Comparison of ENCODE assay signal across 29 cellular contexts in genomic region chr15:73226064-73226463, GRCh38.
DNase-seq lines count a peak whose midpoint lies in the region; ATAC-seq, FAIRE-seq and TF ChIP-seq lines count a peak whose summit lies in the region.
"Had no signal": no experiment of that assay in that cellular context is flagged by ENCODE, and none has a peak within 500 bp of the region (broad histone marks: within the 10 kb centered on the region; RNA-seq: fewer than 3 reads in every experiment).

No MANE protein-coding gene starts in this region.

- no peaks in the 10 kb centered on the region for H3F3A ChIP-seq in GM23338 (replicated peaks; ENCODE audit: low read depth)

- H3K9ac ChIP-seq in NT2/D1 (ENCODE audit: insufficient read length, low read depth) (peak overlapping the region; percentile 12), endodermal cell (ENCODE audit: extremely low read depth, low read length, poor library complexity, severe bottlenecking) (no peak overlapping the region)
- H3K9ac ChIP-seq: parathyroid adenoma, SK-N-SH had no signal

- H3K27ac ChIP-seq in GM23338 (ENCODE audit: low read depth) (peak overlapping the region; percentile 8; the same call in 1 of the 2 replicates), endodermal cell (ENCODE audit: low read depth, low read length) (peak overlapping the region; percentile 30), osteoblast (ENCODE audit: low read depth, low read length) (peak overlapping the region; percentile 28)
- H3K27ac ChIP-seq: esophagus squamous epithelium, HL-60, parathyroid adenoma, sigmoid colon, testis, WERI-Rb-1 had no signal

- H3K27ac Mint-ChIP-seq in GM23338 (peak overlapping the region; percentile 86), endodermal cell (peak overlapping the region; percentile 87)
- H3K27ac Mint-ChIP-seq: CD4-positive, alpha-beta T cell; naive thymus-derived CD8-positive, alpha-beta T cell had no signal

- H3K36me3 ChIP-seq in GM23338 (ENCODE audit: insufficient read depth) (peaks cover 4% of the 10 kb centered on the region; the same call in 1 of the 2 replicates), NT2/D1 (ENCODE audit: insufficient read depth, insufficient read length, low read length) (no peaks in the 10 kb centered on the region), endodermal cell (ENCODE audit: control insufficient read depth, insufficient read depth, low read length) (peaks cover 20% of the 10 kb centered on the region), osteoblast (ENCODE audit: insufficient read depth, low read length) (no peaks in the 10 kb centered on the region)
- H3K36me3 ChIP-seq: esophagus squamous epithelium, sigmoid colon, WERI-Rb-1 had no signal

- H3K4me3 Mint-ChIP-seq in GM23338, result no peak overlapping the region; the same call in 2 of the 3 replicates
- H3K4me3 Mint-ChIP-seq in endodermal cell, result no peak overlapping the region
- H3K4me3 Mint-ChIP-seq: CD4-positive, alpha-beta T cell; naive thymus-derived CD8-positive, alpha-beta T cell; T-helper 2 cell treated with Interferon-gamma antibody and Interleukin-4, amounts not matched to agents 5 μg/mL and 100 μg/mL, for 36 hours had no signal

- H3K4me2 ChIP-seq in GM23338, result no peak overlapping the region
- peak overlapping the region; percentile 73 for H3K4me2 ChIP-seq in osteoblast (ENCODE audit: insufficient read depth, low read length)
- H3K4me2 ChIP-seq: SK-N-SH had no signal

- TF ChIP-seq CTCF in GM23338 (conservative IDR thresholded peaks at IDR 0.05; ENCODE audit: low read depth in 2 of 2) (no peak), endodermal cell (conservative IDR thresholded peaks at IDR 0.05) (no peak), osteoblast (IDR thresholded peaks at IDR 0.05; ENCODE audit: extremely low read depth, low read depth, low read length) (no peak)

- peaks cover 19% of the 10 kb centered on the region for H3K9me3 ChIP-seq in NT2/D1 (ENCODE audit: insufficient read depth, low read length)
- peaks cover 48% of the 10 kb centered on the region for H3K9me3 ChIP-seq in endodermal cell (ENCODE audit: control insufficient read depth, low read length)
- no peaks in the 10 kb centered on the region for H3K9me3 ChIP-seq in osteoblast (ENCODE audit: low read depth, low read length)
- H3K9me3 ChIP-seq: esophagus squamous epithelium, sigmoid colon, testis had no signal

- peaks cover 29% of the 10 kb centered on the region for H3K4me1 Mint-ChIP-seq in GM23338
- H3K4me1 Mint-ChIP-seq in endodermal cell, result peaks cover 40% of the 10 kb centered on the region
- H3K4me1 Mint-ChIP-seq: naive thymus-derived CD8-positive, alpha-beta T cell had no signal

- WGBS in endodermal cell (ENCODE audit: insufficient coverage in 1 of 2, insufficient read length in 1 of 2), 2 experiments, result 85 to 86% methylated on average over 7 of the region's 7 CpGs

- H3K27me3 Mint-ChIP-seq in GM23338 (ENCODE audit: insufficient read depth, low read depth, poor library complexity) (peaks cover 8% of the 10 kb centered on the region), endodermal cell (ENCODE audit: insufficient read depth) (no peaks in the 10 kb centered on the region)
- H3K27me3 Mint-ChIP-seq: CD4-positive, alpha-beta T cell had no signal

- H4K20me1 ChIP-seq in GM23338 (replicated peaks; ENCODE audit: insufficient read depth) (no peaks in the 10 kb centered on the region), osteoblast (ENCODE audit: insufficient read depth, low read length) (no peaks in the 10 kb centered on the region)

- H3K36me3 Mint-ChIP-seq in GM23338 (ENCODE audit: low read depth) (peaks cover 44% of the 10 kb centered on the region), endodermal cell (ENCODE audit: low read depth) (peaks cover 66% of the 10 kb centered on the region)

- H3K4me1 ChIP-seq in GM23338 (ENCODE audit: insufficient read depth) (peaks cover 9% of the 10 kb centered on the region; the same call in 1 of the 2 replicates), NT2/D1 (ENCODE audit: insufficient read depth, insufficient read length) (no peaks in the 10 kb centered on the region), endodermal cell (ENCODE audit: control insufficient read depth, insufficient read depth, low read length) (peaks cover 5% of the 10 kb centered on the region), osteoblast (ENCODE audit: insufficient read depth, low read length) (peaks cover 12% of the 10 kb centered on the region)
- H3K4me1 ChIP-seq: esophagus squamous epithelium, parathyroid adenoma had no signal

- ATAC-seq in GM23338, result peak; percentile 60
- ATAC-seq: naive thymus-derived CD8-positive, alpha-beta T cell had no signal

- H3K4me3 ChIP-seq in GM23338, result no peak overlapping the region
- no peak overlapping the region for H3K4me3 ChIP-seq in NT2/D1 (ENCODE audit: insufficient read length, low read depth)
- no peak overlapping the region for H3K4me3 ChIP-seq in endodermal cell (ENCODE audit: low read length)
- H3K4me3 ChIP-seq in osteoblast (ENCODE audit: insufficient read depth, low read length), result peak overlapping the region; percentile 51
- H3K4me3 ChIP-seq: esophagus squamous epithelium, sigmoid colon, testis had no signal

- no peak for FAIRE-seq in urothelium cell line (lab: Jason Lieb, UNC)
- FAIRE-seq: H54 had no signal

- H3K27me3 ChIP-seq in GM23338 (ENCODE audit: insufficient read depth) (no peaks in the 10 kb centered on the region), NT2/D1 (ENCODE audit: insufficient read depth, insufficient read length) (no peaks in the 10 kb centered on the region), endodermal cell (ENCODE audit: control insufficient read depth, insufficient read depth, low read length, poor library complexity, severe bottlenecking) (no peaks in the 10 kb centered on the region), osteoblast (ENCODE audit: insufficient read depth, low read length) (no peaks in the 10 kb centered on the region)
- H3K27me3 ChIP-seq: esophagus squamous epithelium, sigmoid colon, testis had no signal

- H3K79me2 ChIP-seq in GM23338 (replicated peaks; ENCODE audit: insufficient read depth) (no peaks in the 10 kb centered on the region), osteoblast (ENCODE audit: insufficient read depth, low read length) (no peaks in the 10 kb centered on the region)
- H3K79me2 ChIP-seq: parathyroid adenoma had no signal

- H2AFZ ChIP-seq in GM23338, result no peak overlapping the region
- H2AFZ ChIP-seq in osteoblast (ENCODE audit: low read length), result peak overlapping the region; percentile 85
- H2AFZ ChIP-seq: parathyroid adenoma had no signal

- H3K9me2 ChIP-seq in GM23338 (ENCODE audit: insufficient read depth), result no peaks in the 10 kb centered on the region
- H3K9me2 ChIP-seq: SK-N-SH had no signal

- DNase-seq in GM23338 (ENCODE audit: low spot score), result no peak
- DNase-seq in NT2/D1 (ENCODE audit: low read depth, low spot score), result no peak
- peak; percentile 55 for DNase-seq in endodermal cell
- no peak for DNase-seq in osteoblast (ENCODE audit: insufficient read length, low spot score, missing footprints)
- no peak for DNase-seq in urothelium cell line (ENCODE audit: low spot score)
- no peak for DNase-seq in UCSD-AML1 (lab: John Stamatoyannopoulos, UW; ENCODE audit: unreplicated experiment)
- no peak for DNase-seq in cerebellar nuclear complex (lab: John Stamatoyannopoulos, UW)
- DNase-seq in DMS114 treated with DMSO at 0.1 percent for 48 hours (lab: John Stamatoyannopoulos, UW; ENCODE audit: unreplicated experiment), result no peak
- DNase-seq: activated naive CD4-positive, alpha-beta T cell; activated T-cell treated with anti-CD3 and anti-CD28 coated beads for 4 hours; amniotic stem cell; DMS 273 treated with DMSO at 0.1 percent for 48 hours; effector CD8-positive, alpha-beta T cell; esophagus squamous epithelium; IMR-90; kidney glomerular epithelial cell; mesenchymal stem cell; naive thymus-derived CD8-positive, alpha-beta T cell; NCI-H1436 treated with DMSO at 0.1 percent for 48 hours; NCI-H510A treated with DMSO at 0.1 percent for 48 hours; sigmoid colon; SK-N-SH; testis; WERI-Rb-1 had no signal

- peaks cover 33% of the 10 kb centered on the region for H3K9me3 Mint-ChIP-seq in GM23338
- peaks cover 51% of the 10 kb centered on the region for H3K9me3 Mint-ChIP-seq in endodermal cell
- H3K9me3 Mint-ChIP-seq: T-helper 2 cell treated with Interferon-gamma antibody and Interleukin-4, amounts not matched to agents 5 μg/mL and 100 μg/mL, for 36 hours had no signal

TF ChIP-seq in GM23338, 12 proteins besides CTCF, POLR2A, EP300 and RAD21:
- TF ChIP-seq JUNB (IDR thresholded peaks at IDR 0.05; ENCODE audit: unreplicated experiment) (no peak), ETS1 (IDR thresholded peaks at IDR 0.05) (no peak), ZNF331 (CRISPR knock-in tag; IDR thresholded peaks at IDR 0.05; ENCODE audit: low read depth) (no peak), POLR2AphosphoS5 (IDR thresholded peaks at IDR 0.05; ENCODE audit: low read depth) (no peak)
